ENCODE assay signal across 20 cellular contexts in the genomic region with DNA sequence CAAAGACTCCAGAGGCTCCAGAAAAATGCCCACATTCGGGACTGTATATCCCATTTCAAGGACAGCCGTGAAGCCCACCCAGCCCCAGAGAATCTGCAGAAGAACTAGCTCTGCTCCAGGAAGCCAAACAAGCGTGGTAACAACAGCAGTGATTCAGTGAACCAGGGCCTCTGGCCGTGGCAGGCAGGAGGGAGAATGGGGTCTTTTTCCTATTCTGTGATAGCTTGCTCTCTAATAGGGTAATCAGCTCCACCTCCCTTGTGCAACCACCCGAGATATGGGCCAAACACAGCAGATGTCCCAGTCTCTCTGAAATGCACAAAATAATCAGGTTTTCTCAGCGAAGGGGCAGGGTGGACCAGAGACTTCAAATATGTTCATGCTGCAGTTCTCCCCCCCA.
"Had no signal": no experiment of that assay in that cellular context is flagged by ENCODE, and none has a peak within 500 bp of the region (broad histone marks: within the 10 kb centered on the region; RNA-seq: fewer than 3 reads in every experiment).

No MANE protein-coding gene starts in this region.

- H3K4me1 ChIP-seq: left ventricle myocardium inferior, right atrium auricular region had no signal

- H3K27me3 Mint-ChIP-seq: memory B cell had no signal

- DNase-seq: effector CD8-positive, alpha-beta T cell; gastrocnemius medialis; immature natural killer cell; left ventricle myocardium inferior; lower lobe of right lung; midbrain; small intestine; stimulated activated CD4-positive, alpha-beta T cell treated with anti-CD3 and anti-CD28 coated beads, Interleukin-12 subunit alpha, Interleukin-12 subunit beta, amount 100 ng/mL, for 4 hours; stimulated activated naive CD4-positive, alpha-beta T cell; stomach; substantia nigra; transverse colon had no signal

- ATAC-seq: gastrocnemius medialis, lower lobe of right lung had no signal

- H3K27ac Mint-ChIP-seq: immature natural killer cell; memory B cell; natural killer cell treated with Interleukin-12 subunit alpha and Interleukin-12 subunit beta and Interleukin-15 and Interleukin-18, amount 100 ng/mL, for 72 hours had no signal

- H3K4me3 ChIP-seq: coronary artery, esophagus muscularis mucosa, gastrocnemius medialis, left ventricle myocardium inferior, lower lobe of right lung, right atrium auricular region, stomach, thoracic aorta, transverse colon had no signal

- H3K36me3 ChIP-seq: gastrocnemius medialis, left ventricle myocardium inferior, lower lobe of right lung, right atrium auricular region, stomach, thoracic aorta, transverse colon had no signal

- H3K27ac ChIP-seq: coronary artery, epithelial cell of prostate, esophagus muscularis mucosa, gastrocnemius medialis, left ventricle myocardium inferior, lower lobe of right lung, right atrium auricular region, stomach, thoracic aorta, transverse colon had no signal

- H3K9me3 Mint-ChIP-seq: immature natural killer cell; memory B cell; natural killer cell treated with Interleukin-12 subunit alpha and Interleukin-12 subunit beta and Interleukin-15 and Interleukin-18, amount 100 ng/mL, for 72 hours had no signal

- H3K36me3 Mint-ChIP-seq: immature natural killer cell; natural killer cell treated with Interleukin-12 subunit alpha and Interleukin-12 subunit beta and Interleukin-15 and Interleukin-18, amount 100 ng/mL, for 72 hours had no signal

- H3K4me1 Mint-ChIP-seq: immature natural killer cell had no signal

- H3K9me3 ChIP-seq: esophagus muscularis mucosa, gastrocnemius medialis, left ventricle myocardium inferior, lower lobe of right lung, neutrophil, right atrium auricular region, stomach, thoracic aorta, transverse colon had no signal

- H3K4me3 Mint-ChIP-seq: immature natural killer cell; memory B cell; natural killer cell treated with Interleukin-12 subunit alpha and Interleukin-12 subunit beta and Interleukin-15 and Interleukin-18, amount 100 ng/mL, for 72 hours had no signal

- H3K27me3 ChIP-seq: esophagus muscularis mucosa, gastrocnemius medialis, neutrophil, right atrium auricular region, stomach, transverse colon had no signal
